Comparison of ENCODE assay signal across 8 cellular contexts in the genomic region with DNA sequence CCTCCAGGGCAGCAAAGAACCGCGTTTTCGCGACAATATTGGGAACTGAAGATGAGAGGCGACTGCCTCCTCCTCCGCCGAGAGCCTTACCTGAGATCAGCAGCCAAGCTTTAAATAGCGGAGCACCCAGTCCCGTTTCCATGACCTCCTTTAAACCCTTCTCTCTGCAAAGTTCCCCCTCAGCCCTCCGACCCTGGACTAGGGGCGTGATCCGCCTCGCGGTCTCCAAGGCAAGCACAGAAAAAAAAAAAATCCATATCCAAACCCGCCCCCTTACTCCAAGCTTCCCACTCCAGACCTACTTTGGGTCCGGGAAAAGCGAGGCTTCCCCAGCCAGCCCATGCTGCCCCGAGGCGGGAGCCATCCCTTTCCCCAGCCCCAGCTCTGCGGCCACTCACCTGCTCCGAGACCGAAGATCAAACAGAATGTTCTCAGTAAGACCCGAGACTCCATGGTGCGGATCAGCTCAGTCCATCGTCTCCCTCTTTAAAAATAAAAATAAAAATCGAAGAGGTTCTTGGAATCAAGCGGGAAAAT. TPM values are rescaled to one million over a fixed set of nuclear protein-coding genes. Genes with fewer than 3 reads are reported as not detected.
DNase-seq lines count a peak whose midpoint lies in the region; ATAC-seq, FAIRE-seq and TF ChIP-seq lines count a peak whose summit lies in the region.

No MANE protein-coding gene starts in this region.

- no TSS peak for BruUV-seq in Calu3 (replicated peaks; lab: Mats Ljungman, UMichigan)

- H3K9me3 Mint-ChIP-seq in Calu3 (ENCODE audit: low read depth, unreplicated experiment) = no peaks in the 10 kb centered on the region
- peaks cover 15% of the 10 kb centered on the region for H3K9me3 Mint-ChIP-seq in activated CD4-positive, alpha-beta T cell treated with anti-CD3 and anti-CD28 coated beads, Interleukin-2, amount 10 ng/mL, durations not matched to agents 24 days and 14 days

- WGBS in esophagus muscularis mucosa = 1% methylated on average over 26 of the region's 27 CpGs

- peaks cover 24% of the 10 kb centered on the region for H3K4me1 Mint-ChIP-seq in Calu3 (ENCODE audit: low read depth, unreplicated experiment)
- H3K4me1 Mint-ChIP-seq in activated CD4-positive, alpha-beta T cell treated with anti-CD3 and anti-CD28 coated beads, Interleukin-2, amount 10 ng/mL, durations not matched to agents 24 days and 14 days = peaks cover 43% of the 10 kb centered on the region

- H3K9me3 ChIP-seq in esophagus muscularis mucosa (no peaks in the 10 kb centered on the region), neuron (ENCODE audit: low read length) (peaks cover 3% of the 10 kb centered on the region)

- FAIRE-seq in RCC 7860 (lab: Jason Lieb, UNC) = no peak

- peak overlapping the region; percentile 90 for H3K4me3 Mint-ChIP-seq in Calu3 (ENCODE audit: low read depth, unreplicated experiment)
- H3K4me3 Mint-ChIP-seq in activated CD4-positive, alpha-beta T cell treated with anti-CD3 and anti-CD28 coated beads, Interleukin-2, amount 10 ng/mL, durations not matched to agents 24 days and 14 days = peak overlapping the region; percentile 93

- H3K27ac ChIP-seq in esophagus muscularis mucosa (replicated peaks in 1 of 4) = no peak overlapping the region

- TF ChIP-seq CTCF in Calu3 (IDR thresholded peaks at IDR 0.05; ENCODE audit: unreplicated experiment) (no peak), esophagus muscularis mucosa (IDR thresholded peaks at IDR 0.05) (no peak)

- CTCF ChIA-PET in Calu3 (lab: Charles Lee) = interaction anchor here (0.6 kb wide), 1 partner anchor 103 kb away, joined by 4 read pairs; no protein-coding TSS in a partner anchor

- H2AFZ ChIP-seq in neuron (ENCODE audit: low read depth, low read length) = peak overlapping the region; percentile 24

- H3K4me3 ChIP-seq in esophagus muscularis mucosa = peak overlapping the region; percentile 57 to 65 (median 60)
- H3K4me3 ChIP-seq in neuron (ENCODE audit: low read length) = peak overlapping the region; percentile 98

- DNase-seq in Calu3 = no peak
- DNase-seq in activated CD4-positive, alpha-beta T cell treated with anti-CD3 and anti-CD28 coated beads, Interleukin-2, amount 10 ng/mL, durations not matched to agents 24 days and 14 days = peak; percentile 67
- DNase-seq in esophagus muscularis mucosa (ENCODE audit: extremely low spot score) = no peak
- DNase-seq in RCC 7860 (ENCODE audit: low spot score) = no peak
- DNase-seq in NCI-H1048 (lab: John Stamatoyannopoulos, UW) = no peak

- TF ChIP-seq EP300 in esophagus muscularis mucosa (IDR thresholded peaks at IDR 0.05) = no peak

- H3K36me3 ChIP-seq in esophagus muscularis mucosa = no peaks in the 10 kb centered on the region
- H3K36me3 ChIP-seq in neuron (ENCODE audit: insufficient read depth, low read length) = peaks cover 2% of the 10 kb centered on the region

- H3K4me1 ChIP-seq in esophagus muscularis mucosa = peaks cover 16 to 26% (median 25%) of the 10 kb centered on the region in 4 donors
- peaks cover 12% of the 10 kb centered on the region for H3K4me1 ChIP-seq in neuron (ENCODE audit: insufficient read depth, low read length)

- intact Hi-C loops in Calu3 (cut with micrococcal nuclease; ENCODE audit: unreplicated experiment) (loop anchor here (5.0 kb wide), 1 partner anchor 103 kb away; no protein-coding TSS in a partner anchor), esophagus muscularis mucosa (cut with DNase I) (no loop called here)
- intact Hi-C loops in activated CD4-positive, alpha-beta T cell treated with anti-CD3 and anti-CD28 coated beads, Interleukin-2, amount 10 ng/mL, durations not matched to agents 24 days and 14 days (cut with micrococcal nuclease) = loop anchor here (1.0 kb wide), 1 partner anchor 47 kb away; no protein-coding TSS in a partner anchor

- no peak overlapping the region for H3K27ac Mint-ChIP-seq in Calu3 (ENCODE audit: unreplicated experiment)
- peak overlapping the region; percentile 89 for H3K27ac Mint-ChIP-seq in activated CD4-positive, alpha-beta T cell treated with anti-CD3 and anti-CD28 coated beads, Interleukin-2, amount 10 ng/mL, durations not matched to agents 24 days and 14 days

- ATAC-seq in HG03045 (IDR thresholded peaks at IDR 0.05; ENCODE audit: unreplicated experiment) = peak; percentile 14
- ATAC-seq in GM21825 (IDR thresholded peaks at IDR 0.05; ENCODE audit: unreplicated experiment) = no peak

- peaks cover 4% of the 10 kb centered on the region for H3K36me3 Mint-ChIP-seq in Calu3 (ENCODE audit: insufficient read depth, unreplicated experiment)
- H3K36me3 Mint-ChIP-seq in activated CD4-positive, alpha-beta T cell treated with anti-CD3 and anti-CD28 coated beads, Interleukin-2, amount 10 ng/mL, durations not matched to agents 24 days and 14 days (ENCODE audit: low read depth) = peaks cover 6% of the 10 kb centered on the region

- H3K27me3 ChIP-seq in esophagus muscularis mucosa = peaks cover 0 to 56% (median 18%) of the 10 kb centered on the region in 4 donors
- H3K27me3 ChIP-seq in neuron (ENCODE audit: insufficient read depth, low read length) = no peaks in the 10 kb centered on the region

- peaks cover 51% of the 10 kb centered on the region for H3K27me3 Mint-ChIP-seq in Calu3 (ENCODE audit: unreplicated experiment)
- peaks cover 39% of the 10 kb centered on the region for H3K27me3 Mint-ChIP-seq in activated CD4-positive, alpha-beta T cell treated with anti-CD3 and anti-CD28 coated beads, Interleukin-2, amount 10 ng/mL, durations not matched to agents 24 days and 14 days

- TF ChIP-seq POLR2A in esophagus muscularis mucosa (IDR thresholded peaks at IDR 0.05; ENCODE audit: low read depth) = no peak

RNA-seq across cellular contexts. Expression of gene NELL2, which starts 0.6 kb away (rescaled TPM):
- total RNA-seq in Calu3 (2022) (0.42 TPM in 1 of 2 replicates, not detected in the other), esophagus muscularis mucosa (1 to 10 TPM in 3 of 4 donors, under 1 TPM in 1; 0.42 to 5.8 (median 3.3) TPM)
- total RNA-seq in activated CD4-positive, alpha-beta T cell treated with anti-CD3 and anti-CD28 coated beads, Interleukin-2, amount 10 ng/mL, durations not matched to agents 24 days and 14 days = 20.0 and 27.5 TPM in 2 replicates
